In the genomic region with DNA sequence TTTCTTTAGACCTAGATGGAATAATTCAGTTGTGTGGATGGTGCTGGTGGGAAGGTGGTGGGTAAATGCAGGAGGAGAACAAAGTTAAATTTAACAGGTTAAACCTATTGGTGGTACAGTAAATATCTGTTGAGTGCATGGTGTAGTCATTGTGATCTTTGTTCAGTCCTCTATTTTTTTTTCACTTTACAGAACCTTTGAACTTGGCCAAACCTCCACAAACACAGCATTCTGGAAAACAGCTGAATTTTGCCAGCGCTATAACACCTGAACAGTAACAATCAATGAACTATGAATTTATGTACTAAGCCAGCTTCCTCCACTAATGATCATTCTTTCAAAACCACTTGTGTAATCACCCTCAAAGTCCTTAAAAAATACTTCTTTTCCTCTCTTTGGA, we compare ENCODE assay signal across 26 cellular contexts.
DNase-seq lines count a peak whose midpoint lies in the region; ATAC-seq, FAIRE-seq and TF ChIP-seq lines count a peak whose summit lies in the region.
"Had no signal": no experiment of that assay in that cellular context is flagged by ENCODE, and none has a peak within 500 bp of the region (broad histone marks: within the 10 kb centered on the region; RNA-seq: fewer than 3 reads in every experiment).

No MANE protein-coding gene starts in this region.

- H3K27me3 Mint-ChIP-seq in naive B cell = no peaks in the 10 kb centered on the region
- H3K27me3 Mint-ChIP-seq in activated naive CD8-positive, alpha-beta T cell treated with anti-CD3 and anti-CD28 coated beads, Interleukin-2, amount 50 U/mL, for 24 hours = no peaks in the 10 kb centered on the region
- H3K27me3 Mint-ChIP-seq: natural killer cell treated with Interleukin-12 subunit alpha and Interleukin-12 subunit beta and Interleukin-15 and Interleukin-18, amount 100 ng/mL, for 72 hours had no signal

- H3K4me3 Mint-ChIP-seq in naive B cell = peak overlapping the region in 3 of 8 donors; percentile 18 to 79 (median 22)
- no peak overlapping the region for H3K4me3 Mint-ChIP-seq in activated naive CD8-positive, alpha-beta T cell treated with anti-CD3 and anti-CD28 coated beads, Interleukin-2, amount 50 U/mL, for 24 hours
- H3K4me3 Mint-ChIP-seq: natural killer cell treated with Interleukin-12 subunit alpha and Interleukin-12 subunit beta and Interleukin-15 and Interleukin-18, amount 100 ng/mL, for 72 hours had no signal

- ATAC-seq in GM19395 (IDR thresholded peaks at IDR 0.05; ENCODE audit: unreplicated experiment) (peak; percentile 5), HG02973 (IDR thresholded peaks at IDR 0.05; ENCODE audit: unreplicated experiment) (peak; percentile 7), HG03521 (IDR thresholded peaks at IDR 0.05; ENCODE audit: unreplicated experiment) (peak; percentile 4), naive B cell (ENCODE audit: low read depth in 2 of 2) (no peak)
- ATAC-seq in activated naive CD8-positive, alpha-beta T cell treated with anti-CD3 and anti-CD28 coated beads, Interleukin-2, amount 50 U/mL, for 24 hours = no peak
- ATAC-seq: activated naive CD4-positive, alpha-beta T cell treated with anti-CD3 and anti-CD28 coated beads, Interleukin-2, amount 50 U/mL, for 72 hours; gastrocnemius medialis; HCT116; K562; natural killer cell treated with Interleukin-12 subunit alpha and Interleukin-12 subunit beta and Interleukin-15 and Interleukin-18, amount 100 ng/mL, for 72 hours; stimulated activated naive CD8-positive, alpha-beta T cell treated with anti-CD3 and anti-CD28 coated beads, Interleukin-15, Interleukin-2, amounts not matched to agents 100 U/mL and 50 U/mL, for 24 hours had no signal

- H3K9me3 Mint-ChIP-seq in naive B cell = peaks cover 7 to 20% (median 12%) of the 10 kb centered on the region in 7 donors
- H3K9me3 Mint-ChIP-seq in activated naive CD8-positive, alpha-beta T cell treated with anti-CD3 and anti-CD28 coated beads, Interleukin-2, amount 50 U/mL, for 24 hours = peaks cover 8% of the 10 kb centered on the region

- DNase-seq in naive B cell (no peak), SHP77 treated with DMSO at 0.1 percent for 48 hours (lab: John Stamatoyannopoulos, UW) (no peak), HTR-8/SVneo (ENCODE audit: insufficient read length, low spot score) (no peak), erythroblast (lab: John Stamatoyannopoulos, UW) (no peak)
- DNase-seq in activated naive CD8-positive, alpha-beta T cell treated with anti-CD3 and anti-CD28 coated beads, Interleukin-2, amount 50 U/mL, for 24 hours = no peak
- DNase-seq: activated CD4-positive, alpha-beta T cell treated with anti-CD3 and anti-CD28 coated beads for 48 hours; COR-L47; DMS79; gastrocnemius medialis; GDM1; NCI-H1092 treated with DMSO at 0.1 percent for 48 hours; NCI-H187; NCI-H82; occipital lobe; stimulated activated naive CD8-positive, alpha-beta T cell treated with anti-CD3 and anti-CD28 coated beads, Interleukin-15, Interleukin-2, amounts not matched to agents 100 U/mL and 50 U/mL, for 24 hours; T1000; testis; WERI-Rb-1 had no signal

- H3K27ac Mint-ChIP-seq in naive B cell = peak overlapping the region; percentile 10 to 95 (median 58)
- no peak overlapping the region for H3K27ac Mint-ChIP-seq in activated naive CD8-positive, alpha-beta T cell treated with anti-CD3 and anti-CD28 coated beads, Interleukin-2, amount 50 U/mL, for 24 hours
- H3K27ac Mint-ChIP-seq: activated naive CD4-positive, alpha-beta T cell treated with anti-CD3 and anti-CD28 coated beads, Interleukin-2, amount 50 U/mL, for 72 hours; activated T-helper 2 cell treated with anti-CD3 and anti-CD28 coated beads, Interferon-gamma antibody, Interleukin-2, Interleukin-4, amounts not matched to agents 10 μg/mL and 5 μg/mL and 100 μg/mL, durations not matched to agents 14 hours and 24 hours and 36 hours; natural killer cell treated with Interleukin-12 subunit alpha and Interleukin-12 subunit beta and Interleukin-15 and Interleukin-18, amount 100 ng/mL, for 72 hours had no signal

- H3K36me3 Mint-ChIP-seq in naive B cell = peaks cover 0 to 7% of the 10 kb centered on the region in 2 donors
- no peaks in the 10 kb centered on the region for H3K36me3 Mint-ChIP-seq in activated naive CD8-positive, alpha-beta T cell treated with anti-CD3 and anti-CD28 coated beads, Interleukin-2, amount 50 U/mL, for 24 hours (ENCODE audit: low read depth)

- no peak for FAIRE-seq in HTR-8/SVneo (lab: Jason Lieb, UNC)
- FAIRE-seq: K562 had no signal

- H3K4me1 Mint-ChIP-seq in naive B cell = peaks cover 10 to 30% (median 15%) of the 10 kb centered on the region in 3 donors
- no peaks in the 10 kb centered on the region for H3K4me1 Mint-ChIP-seq in activated naive CD8-positive, alpha-beta T cell treated with anti-CD3 and anti-CD28 coated beads, Interleukin-2, amount 50 U/mL, for 24 hours

- no peak for TF ChIP-seq POLR2A in erythroblast (IDR thresholded peaks at IDR 0.05; ENCODE audit: low read length)

Comparison
In these comparisons a context has a peak if more than half of its experiments do, and no peak if none do; other contexts are left out.
1. ATAC-seq: peak in GM19395 (single experiment), HG02973 (single experiment) and HG03521 (single experiment); none in naive B cell (0 of 2) and activated naive CD8-positive, alpha-beta T cell treated with anti-CD3 and anti-CD28 coated beads, Interleukin-2, amount 50 U/mL, for 24 hours (single experiment).